ENCODE assay signal across 2 cellular contexts in genomic region chr10:100838986-100839385, GRCh38.
A peak's percentile ranks its signal among the peaks of the same experiment; 100 is the strongest.
TF ChIP-seq lines count a peak whose summit lies in the region.

No MANE protein-coding gene starts in this region.

TF ChIP-seq in HEK293, 187 proteins besides CTCF, POLR2A, EP300 and RAD21 (continued from another document and continues in another):
- TF ChIP-seq ZNF148 (tag by site-specific recombination; IDR thresholded peaks at IDR 0.05; ENCODE audit: borderline replicate concordance) (no peak), ZNF221 (tag by site-specific recombination; IDR thresholded peaks at IDR 0.05; ENCODE audit: borderline replicate concordance) (no peak), KLF10 (tag by site-specific recombination; IDR thresholded peaks at IDR 0.05) (no peak), ZNF416 (tag by site-specific recombination; IDR thresholded peaks at IDR 0.05) (no peak), ZNF645 (tag by site-specific recombination; IDR thresholded peaks at IDR 0.05) (no peak), ZNF623 (tag by site-specific recombination; IDR thresholded peaks at IDR 0.05) (no peak), ZNF404 (tag by site-specific recombination; IDR thresholded peaks at IDR 0.05) (no peak), OSR2 (tag by site-specific recombination; IDR thresholded peaks at IDR 0.05) (peak; percentile 27; the same call in 1 of the 2 replicates), ZNF302 (tag by site-specific recombination; IDR thresholded peaks at IDR 0.05; ENCODE audit: low read depth) (no peak), KLF16 (tag by site-specific recombination; IDR thresholded peaks at IDR 0.05) (peak; percentile 56; the same call in 1 of the 2 replicates), PBX3 (CRISPR knock-in tag; IDR thresholded peaks at IDR 0.05) (no peak), ZNF660 (tag by site-specific recombination; IDR thresholded peaks at IDR 0.05) (0 out of 2 replicates have a peak, but pooled peaks have one; percentile 38), ZNF785 (tag by site-specific recombination; IDR thresholded peaks at IDR 0.05) (peak; percentile 18; the same call in 1 of the 2 replicates), ZFP3 (tag by site-specific recombination; IDR thresholded peaks at IDR 0.05; ENCODE audit: low read depth) (no peak), ZNF391 (tag by site-specific recombination; IDR thresholded peaks at IDR 0.05; ENCODE audit: borderline replicate concordance, low read depth) (no peak), ZNF629 (tag by site-specific recombination; IDR thresholded peaks at IDR 0.05) (peak; percentile 85), ZFP69B (tag by site-specific recombination; IDR thresholded peaks at IDR 0.05) (0 out of 2 replicates have a peak, but pooled peaks have one; percentile 50), ZNF670 (tag by site-specific recombination; IDR thresholded peaks at IDR 0.05; ENCODE audit: low read depth) (no peak), ZNF843 (tag by site-specific recombination; IDR thresholded peaks at IDR 0.05) (no peak), SP2 (tag by site-specific recombination; IDR thresholded peaks at IDR 0.05) (no peak), ZNF398 (tag by site-specific recombination; IDR thresholded peaks at IDR 0.05) (peak; percentile 8; the same call in 1 of the 2 replicates), HOXC10 (CRISPR knock-in tag; IDR thresholded peaks at IDR 0.05) (no peak), MEIS1 (CRISPR knock-in tag; IDR thresholded peaks at IDR 0.05; ENCODE audit: borderline replicate concordance) (no peak), ZNF621 (tag by site-specific recombination; IDR thresholded peaks at IDR 0.05) (no peak), PRDM1 (tag by site-specific recombination; IDR thresholded peaks at IDR 0.05) (no peak), YY2 (tag by site-specific recombination; IDR thresholded peaks at IDR 0.05) (peak; percentile 76), GLIS2 (tag by site-specific recombination; IDR thresholded peaks at IDR 0.05) (no peak)

TF ChIP-seq in K562, 482 proteins besides CTCF, POLR2A, EP300 and RAD21 (continued from another document):
- TF ChIP-seq ZNF324 (CRISPR knock-in tag; IDR thresholded peaks at IDR 0.05) (no peak), TFE3 (CRISPR knock-in tag; IDR thresholded peaks at IDR 0.05) (peak; percentile 83), ZNF398 (CRISPR knock-in tag; IDR thresholded peaks at IDR 0.05) (no peak), ETV1 (tag; conservative IDR thresholded peaks at IDR 0.05; ENCODE audit: low read depth) (no peak), CBX5 (IDR thresholded peaks at IDR 0.05; ENCODE audit: borderline replicate concordance, low read depth) (no peak), PHF20 (IDR thresholded peaks at IDR 0.05; ENCODE audit: partially characterized antibody) (no peak), ZBTB49 (CRISPR knock-in tag; IDR thresholded peaks at IDR 0.05; ENCODE audit: borderline replicate concordance) (no peak), HMBOX1 (IDR thresholded peaks at IDR 0.05) (peak; percentile 51), RFX5 (IDR thresholded peaks at IDR 0.05; ENCODE audit: low read depth, low read length) (no peak), KAT2B (IDR thresholded peaks at IDR 0.05; ENCODE audit: low read depth, low read length) (no peak), SMAD3 (CRISPR knock-in tag; conservative IDR thresholded peaks at IDR 0.05) (no peak), HDAC8 (tag; IDR thresholded peaks at IDR 0.05) (no peak), ATF7 (IDR thresholded peaks at IDR 0.05) (peak; percentile 50; the same call in 1 of the 2 replicates), ZFP91 (CRISPR knock-in tag; IDR thresholded peaks at IDR 0.05) (no peak), MYC (IDR thresholded peaks at IDR 0.05; ENCODE audit: low read depth, low read length) (no peak), MYC (CRISPR knock-in tag; IDR thresholded peaks at IDR 0.05; ENCODE audit: borderline replicate concordance, low read depth) (no peak), PTTG1 (tag; IDR thresholded peaks at IDR 0.05; ENCODE audit: low read depth) (no peak), ATF4 (CRISPR knock-in tag; IDR thresholded peaks at IDR 0.05) (peak; percentile 60), TRIM24 (IDR thresholded peaks at IDR 0.05) (peak; percentile 21 to 36; a peak in 2 of 4 replicates), MYNN (IDR thresholded peaks at IDR 0.05) (no peak), MYNN (CRISPR knock-in tag; IDR thresholded peaks at IDR 0.05) (no peak), BCLAF1 (IDR thresholded peaks at IDR 0.05; ENCODE audit: borderline replicate concordance in 1 of 2, control insufficient read depth in 1 of 2, low read depth in 2 of 2, low read length in 1 of 2) (no peak), CEBPG (CRISPR knock-in tag; IDR thresholded peaks at IDR 0.05) (peak; percentile 69), CEBPG (tag; conservative IDR thresholded peaks at IDR 0.05 in 1 of 2, IDR thresholded peaks at IDR 0.05 in 1 of 2) (peak; percentile 61 to 92), ZSCAN32 (CRISPR knock-in tag; IDR thresholded peaks at IDR 0.05) (0 out of 2 replicates have a peak, but pooled peaks have one; percentile 23), ZBTB34 (CRISPR knock-in tag; IDR thresholded peaks at IDR 0.05) (no peak)
